25 cellular contexts compared by ENCODE assay signal in the genomic region with DNA sequence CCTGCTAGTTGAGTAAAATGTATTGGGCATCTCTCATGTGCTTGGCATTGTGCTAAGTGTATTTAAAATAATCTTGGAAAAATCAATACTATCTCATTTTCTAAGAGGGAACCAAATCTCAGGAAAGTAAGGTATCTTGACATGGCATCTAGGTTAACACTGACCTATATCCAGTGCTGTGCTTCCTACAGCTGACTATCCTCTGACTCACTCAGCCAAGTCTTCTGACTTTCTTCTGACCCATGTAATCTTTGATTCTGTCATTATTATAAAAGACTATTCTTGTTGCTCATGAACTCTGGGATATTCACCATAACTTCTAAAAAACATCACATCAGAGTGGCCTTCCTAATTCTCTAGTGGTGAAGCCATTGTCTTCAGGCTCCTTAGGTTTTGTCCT.
"Had no signal": no experiment of that assay in that cellular context is flagged by ENCODE, and none has a peak within 500 bp of the region (broad histone marks: within the 10 kb centered on the region; RNA-seq: fewer than 3 reads in every experiment).

No MANE protein-coding gene starts in this region.

- H3K9me3 ChIP-seq: heart right ventricle, left ventricle myocardium inferior, lower lobe of right lung, pancreas, spleen, testis, tibial nerve, upper lobe of right lung, vagina had no signal

- ATAC-seq: heart right ventricle; left cardiac atrium; lower lobe of right lung; natural killer cell treated with Interleukin-12 subunit alpha and Interleukin-12 subunit beta and Interleukin-15 and Interleukin-18, amount 100 ng/mL, for 72 hours; pancreas; sciatic nerve; stimulated activated naive B cell treated with anti-CD40 and anti-IgM and Interleukin-4, amounts not matched to agents 10 μg/mL and 1 μg/mL and 100 μg/mL, for 72 hours; stimulated activated naive CD8-positive, alpha-beta T cell treated with anti-CD3 and anti-CD28 coated beads, Interleukin-15, amount 100 ng/mL, for 72 hours; upper lobe of right lung had no signal

- DNase-seq: cortex of kidney; dorsolateral prefrontal cortex; effector CD8-positive, alpha-beta T cell; heart right ventricle; islet precursor cell; left cardiac atrium; left ventricle myocardium inferior; lower lobe of right lung; mesenchymal stem cell; midbrain; nucleus accumbens; pancreas; spleen; stimulated activated CD4-positive, alpha-beta T cell treated with anti-CD3 and anti-CD28 coated beads, Interleukin-15, amount 100 ng/mL, for 24 hours; stimulated activated CD4-positive, alpha-beta T cell treated with anti-CD3 and anti-CD28 coated beads, Interleukin-1b, Interleukin-23, amount 100 ng/mL, for 48 hours; stimulated activated CD4-positive, alpha-beta T cell treated with anti-CD3 and anti-CD28 coated beads, Interleukin-4, amount 100 ng/mL, for 4 hours; stimulated activated naive B cell treated with anti-CD40 and anti-IgM and Interleukin-4, amounts not matched to agents 10 μg/mL and 1 μg/mL and 100 μg/mL, for 72 hours; stimulated activated naive CD8-positive, alpha-beta T cell treated with anti-CD3 and anti-CD28 coated beads, Interleukin-15, amount 100 ng/mL, for 72 hours; testis; upper lobe of right lung had no signal

- H3K4me3 ChIP-seq: dorsolateral prefrontal cortex, heart right ventricle, left ventricle myocardium inferior, lower lobe of right lung, neural progenitor cell, pancreas, spleen, testis, tibial nerve, upper lobe of right lung, vagina had no signal

- H3K4me2 ChIP-seq: neural progenitor cell had no signal

- H3K9ac ChIP-seq: neural progenitor cell had no signal

- H3K36me3 ChIP-seq: heart right ventricle, left ventricle myocardium inferior, lower lobe of right lung, neural progenitor cell, pancreas, spleen, tibial nerve, upper lobe of right lung, vagina had no signal

- H3K27ac ChIP-seq: dorsolateral prefrontal cortex, heart right ventricle, left ventricle myocardium inferior, lower lobe of right lung, neural progenitor cell, pancreas, spleen, testis, tibial nerve, upper lobe of right lung, vagina had no signal

- H3K4me1 ChIP-seq: heart right ventricle, left ventricle myocardium inferior, lower lobe of right lung, neural progenitor cell, pancreas, spleen, testis, tibial nerve, upper lobe of right lung, vagina had no signal

- H2AFZ ChIP-seq: neural progenitor cell had no signal

- H3K27me3 ChIP-seq: neural progenitor cell, pancreas, spleen, testis, tibial nerve, upper lobe of right lung, vagina had no signal
